11 cellular contexts compared by ENCODE assay signal in genomic region chr22:40634119-40634903, GRCh38. TPM values are rescaled to one million over a fixed set of nuclear protein-coding genes. Genes with fewer than 3 reads are reported as not detected.
DNase-seq lines count a peak whose midpoint lies in the region; ATAC-seq and TF ChIP-seq lines count a peak whose summit lies in the region.
"Had no signal": no experiment of that assay in that cellular context is flagged by ENCODE, and none has a peak within 500 bp of the region (broad histone marks: within the 10 kb centered on the region; RNA-seq: fewer than 3 reads in every experiment).

No MANE protein-coding gene starts in this region.

- intact Hi-C loops in heart left ventricle (cut with DNase I) (no loop called here), cardiac septum (cut with DNase I) (loop anchor here (10.0 kb wide), 2 partner anchors 140 to 260 kb away; partner anchors contain the start of gene SGSM3), uterus (cut with DNase I; ENCODE audit: low total_unique reads) (no loop called here)

- ATAC-seq in heart left ventricle (no peak), HG03432 (IDR thresholded peaks at IDR 0.05; ENCODE audit: unreplicated experiment) (no peak)

- H3K4me3 ChIP-seq in heart left ventricle (peak overlapping the region in 10 of 12 donors; percentile 77 to 99 (median 94)), astrocyte of the spinal cord (ENCODE audit: low read depth, low read length) (peak overlapping the region; percentile 92), muscle layer of duodenum (ENCODE audit: low read depth in 1 of 2, low read length in 2 of 2) (peak overlapping the region; percentile 61 to 90), uterus (peak overlapping the region; percentile 53 to 99)

- H3K4me1 ChIP-seq in heart left ventricle = peaks cover 0 to 64% (median 26%) of the 10 kb centered on the region in 12 donors
- H3K4me1 ChIP-seq in muscle layer of duodenum (ENCODE audit: control insufficient read depth in 1 of 2, insufficient read depth in 2 of 2, low read length in 2 of 2) = peaks cover 0 to 29% of the 10 kb centered on the region in 2 donors
- peaks cover 0 to 4% of the 10 kb centered on the region in 2 donors for H3K4me1 ChIP-seq in uterus

- DNase-seq in heart left ventricle (no peak), cardiac septum (ENCODE audit: low spot score) (no peak), astrocyte of the spinal cord (ENCODE audit: low read depth, low spot score) (no peak), uterus (no peak), A172 (ENCODE audit: low spot score) (no peak), NCI-H1694 (lab: John Stamatoyannopoulos, UW) (no peak)
- DNase-seq: activated naive CD4-positive, alpha-beta T cell treated with anti-CD3 and anti-CD28 coated beads, Interleukin-2, amount 10 ng/mL, durations not matched to agents 7 days and 5 days; Caco-2 had no signal

- H3K9me3 ChIP-seq in heart left ventricle (no peaks in the 10 kb centered on the region), muscle layer of duodenum (ENCODE audit: control insufficient read depth in 1 of 2, low read length in 2 of 2) (no peaks in the 10 kb centered on the region), uterus (no peaks in the 10 kb centered on the region)
- H3K9me3 ChIP-seq: Caco-2 had no signal

- H3K36me3 ChIP-seq in heart left ventricle = no peaks in the 10 kb centered on the region
- no peaks in the 10 kb centered on the region for H3K36me3 ChIP-seq in muscle layer of duodenum (ENCODE audit: control insufficient read depth in 1 of 2, insufficient read depth in 2 of 2, low read length in 2 of 2)
- H3K36me3 ChIP-seq in uterus = no peaks in the 10 kb centered on the region

- TF ChIP-seq POLR2A in heart left ventricle (IDR thresholded peaks at IDR 0.05) = no peak
- no peak for TF ChIP-seq POLR2A in uterus (IDR thresholded peaks at IDR 0.05)

- in situ Hi-C loops in astrocyte of the spinal cord (cut with HindIII; ENCODE audit: low sequenced_read_pairs) = no loop called here

- 60 to 67% (median 65%) methylated on average over 11 of the region's 11 CpGs for WGBS in heart left ventricle, 4 donors

- no peak for TF ChIP-seq CTCF in heart left ventricle (IDR thresholded peaks at IDR 0.05)
- TF ChIP-seq CTCF in astrocyte of the spinal cord (IDR thresholded peaks at IDR 0.05; ENCODE audit: low read depth, low read length) = no peak
- TF ChIP-seq CTCF in uterus (IDR thresholded peaks at IDR 0.05) = no peak

- no peaks in the 10 kb centered on the region for H3K27me3 ChIP-seq in heart left ventricle
- no peaks in the 10 kb centered on the region for H3K27me3 ChIP-seq in muscle layer of duodenum (ENCODE audit: low read depth, low read length)
- H3K27me3 ChIP-seq in uterus = no peaks in the 10 kb centered on the region

- H3K27ac ChIP-seq in heart left ventricle (peak overlapping the region in 7 of 12 donors; percentile 2 to 93 (median 86)), muscle layer of duodenum (ENCODE audit: low read length) (no peak overlapping the region), uterus (peak overlapping the region; percentile 81 to 96)

RNA-seq across cellular contexts. Expression of gene MRTFA, which starts 2.2 kb away (rescaled TPM):
- total RNA-seq in heart left ventricle (10 to 100 TPM; 14.0 to 52.6 (median 28.4) TPM), cardiac septum (24.3 TPM), uterus (100 to 1,000 TPM in 1 of 4 donors, 10 to 100 TPM in 3; 32.6 to 173 (median 76.1) TPM)
- 10 to 100 TPM; 16.0 to 26.9 TPM for polyA plus RNA-seq in heart left ventricle
- total RNA-seq in A172 (2014; rRNA removed; shearing (Covaris generic)) = 47.7 and 56.5 TPM in 2 replicates

RNA-seq across cellular contexts. Expression of gene MCHR1, which starts 45.0 kb away (rescaled TPM):
- under 1 TPM in 5 of 9 donors, not detected in 4; 0.09 to 0.96 (median 0.45) TPM for total RNA-seq in heart left ventricle
- polyA plus RNA-seq in heart left ventricle = under 1 TPM; 0.23 to 0.35 TPM
- total RNA-seq in cardiac septum = 0.43 TPM
- 1 to 10 TPM; 1.0 to 2.4 (median 1.7) TPM for total RNA-seq in uterus
- not detected in 2 replicates for total RNA-seq in A172 (2014; rRNA removed; shearing (Covaris generic))
- total RNA-seq: Caco-2, NCI-H460 had no signal
